In genomic region chr9:36479086-36479485, GRCh38 we compare ENCODE assay signal across 17 cellular contexts.
DNase-seq lines count a peak whose midpoint lies in the region; ATAC-seq and TF ChIP-seq lines count a peak whose summit lies in the region.
"Had no signal": no experiment of that assay in that cellular context is flagged by ENCODE, and none has a peak within 500 bp of the region (broad histone marks: within the 10 kb centered on the region; RNA-seq: fewer than 3 reads in every experiment).

No MANE protein-coding gene starts in this region.

- H3K79me2 ChIP-seq in GM23338 (replicated peaks; ENCODE audit: insufficient read depth) = peaks cover 100% of the 10 kb centered on the region

- H3K4me1 Mint-ChIP-seq in CD14-positive monocyte (peaks cover 23% of the 10 kb centered on the region), GM23338 (peaks cover 28% of the 10 kb centered on the region)
- peaks cover 14% of the 10 kb centered on the region for H3K4me1 Mint-ChIP-seq in activated T-helper 17 cell treated with anti-CD3 and anti-CD28 coated beads, Interleukin-2, amount 50 U/mL, for 72 hours
- peaks cover 19 to 46% (median 36%) of the 10 kb centered on the region in 7 donors for H3K4me1 Mint-ChIP-seq in naive thymus-derived CD4-positive, alpha-beta T cell

- TF ChIP-seq CTCF in CD14-positive monocyte (IDR thresholded peaks at IDR 0.05) (no peak), GM23338 (conservative IDR thresholded peaks at IDR 0.05; ENCODE audit: low read depth in 2 of 2) (no peak)

- H3K4me3 Mint-ChIP-seq in CD14-positive monocyte (no peak overlapping the region), GM23338 (no peak overlapping the region)
- H3K4me3 Mint-ChIP-seq in activated T-helper 17 cell treated with anti-CD3 and anti-CD28 coated beads, Interleukin-2, amount 50 U/mL, for 72 hours = no peak overlapping the region
- H3K4me3 Mint-ChIP-seq in naive thymus-derived CD4-positive, alpha-beta T cell = no peak overlapping the region
- H3K4me3 Mint-ChIP-seq: activated naive CD4-positive, alpha-beta T cell treated with anti-CD3 and anti-CD28 coated beads for 36 hours; CD4-positive, alpha-beta T cell had no signal

- H3K4me3 ChIP-seq in GM23338 (no peak overlapping the region), MG63 (no peak overlapping the region)
- H3K4me3 ChIP-seq in naive thymus-derived CD4-positive, alpha-beta T cell (ENCODE audit: low read length) = no peak overlapping the region
- H3K4me3 ChIP-seq: cardiac muscle cell, right lobe of liver, vagina had no signal

- H4K20me1 ChIP-seq in GM23338 (replicated peaks; ENCODE audit: insufficient read depth) = peaks cover 67% of the 10 kb centered on the region

- H3K4me1 ChIP-seq in GM23338 (ENCODE audit: insufficient read depth) = peaks cover 48% of the 10 kb centered on the region
- H3K4me1 ChIP-seq in naive thymus-derived CD4-positive, alpha-beta T cell (ENCODE audit: control insufficient read depth in 2 of 2, insufficient read depth in 2 of 2, low read length in 2 of 2) = peaks cover 0 to 7% of the 10 kb centered on the region in 2 donors
- H3K4me1 ChIP-seq: right lobe of liver had no signal

- ATAC-seq in GM23338 = no peak
- no peak for ATAC-seq in activated T-helper 17 cell treated with anti-CD3 and anti-CD28 coated beads, Interleukin-2, amount 50 U/mL, for 72 hours (replicated peaks)
- ATAC-seq in naive thymus-derived CD4-positive, alpha-beta T cell = no peak
- ATAC-seq in GM21390 (IDR thresholded peaks at IDR 0.05; ENCODE audit: unreplicated experiment) = no peak
- no peak for ATAC-seq in HG03045 (IDR thresholded peaks at IDR 0.05; ENCODE audit: unreplicated experiment)
- ATAC-seq: right lobe of liver had no signal

- H3K9me3 Mint-ChIP-seq in CD14-positive monocyte (no peaks in the 10 kb centered on the region), GM23338 (no peaks in the 10 kb centered on the region)
- H3K9me3 Mint-ChIP-seq in activated T-helper 17 cell treated with anti-CD3 and anti-CD28 coated beads, Interleukin-2, amount 50 U/mL, for 72 hours = no peaks in the 10 kb centered on the region
- no peaks in the 10 kb centered on the region for H3K9me3 Mint-ChIP-seq in naive thymus-derived CD4-positive, alpha-beta T cell
- H3K9me3 Mint-ChIP-seq: activated naive CD4-positive, alpha-beta T cell treated with anti-CD3 and anti-CD28 coated beads for 36 hours; CD4-positive, alpha-beta T cell had no signal

- 0 out of 2 replicates have a peak overlapping the region, but pooled peaks have one; percentile 78 for H3K27ac ChIP-seq in GM23338 (ENCODE audit: low read depth)
- no peak overlapping the region for H3K27ac ChIP-seq in naive thymus-derived CD4-positive, alpha-beta T cell (ENCODE audit: low read depth, low read length)
- H3K27ac ChIP-seq: cardiac muscle cell, right lobe of liver, vagina had no signal

- H3K9me3 ChIP-seq in naive thymus-derived CD4-positive, alpha-beta T cell (ENCODE audit: control insufficient read depth in 2 of 3, low read length in 3 of 3) = no peaks in the 10 kb centered on the region
- H3K9me3 ChIP-seq in MG63 = no peaks in the 10 kb centered on the region
- H3K9me3 ChIP-seq: right lobe of liver, SK-N-SH, vagina had no signal

- no peak overlapping the region for H2AFZ ChIP-seq in GM23338

- H3K9me2 ChIP-seq in GM23338 (ENCODE audit: insufficient read depth) = no peaks in the 10 kb centered on the region
- H3K9me2 ChIP-seq: SK-N-SH had no signal

- peaks cover 0 to 13% of the 10 kb centered on the region in 2 donors for H3K36me3 Mint-ChIP-seq in CD14-positive monocyte
- H3K36me3 Mint-ChIP-seq in GM23338 (ENCODE audit: low read depth) = peaks cover 8% of the 10 kb centered on the region; the same call in 2 of the 3 replicates
- H3K36me3 Mint-ChIP-seq in activated T-helper 17 cell treated with anti-CD3 and anti-CD28 coated beads, Interleukin-2, amount 50 U/mL, for 72 hours (ENCODE audit: low read depth) = peaks cover 5% of the 10 kb centered on the region
- peaks cover 0 to 10% (median 4%) of the 10 kb centered on the region in 5 donors for H3K36me3 Mint-ChIP-seq in naive thymus-derived CD4-positive, alpha-beta T cell

- H3K27ac Mint-ChIP-seq in CD14-positive monocyte (peak overlapping the region in 4 of 7 donors; percentile 20 to 80 (median 67)), GM23338 (peak overlapping the region; percentile 47; the same call in 1 of the 2 replicates)
- H3K27ac Mint-ChIP-seq in activated T-helper 17 cell treated with anti-CD3 and anti-CD28 coated beads, Interleukin-2, amount 50 U/mL, for 72 hours = peak overlapping the region; percentile 24
- peak overlapping the region in 7 of 9 donors; percentile 8 to 89 (median 44) for H3K27ac Mint-ChIP-seq in naive thymus-derived CD4-positive, alpha-beta T cell
- H3K27ac Mint-ChIP-seq: activated naive CD4-positive, alpha-beta T cell treated with anti-CD3 and anti-CD28 coated beads for 36 hours; CD4-positive, alpha-beta T cell had no signal

- H3K36me3 ChIP-seq in GM23338 (ENCODE audit: insufficient read depth) (no peaks in the 10 kb centered on the region), MG63 (peaks cover 5% of the 10 kb centered on the region)
- no peaks in the 10 kb centered on the region for H3K36me3 ChIP-seq in naive thymus-derived CD4-positive, alpha-beta T cell (ENCODE audit: control insufficient read depth in 2 of 3, insufficient read depth in 3 of 3, low read length in 3 of 3)
- H3K36me3 ChIP-seq: cardiac muscle cell, right lobe of liver, vagina had no signal

- POLR2A ChIA-PET in naive thymus-derived CD4-positive, alpha-beta T cell (lab: Charles Lee) = no interaction called here

- H3F3A ChIP-seq in GM23338 (replicated peaks; ENCODE audit: low read depth) = no peaks in the 10 kb centered on the region

- no peak for DNase-seq in CD14-positive monocyte (ENCODE audit: low spot score)
- DNase-seq in GM23338 (ENCODE audit: low spot score) = no peak
- DNase-seq in naive thymus-derived CD4-positive, alpha-beta T cell = no peak
- no peak for DNase-seq in NCI-H774 (lab: John Stamatoyannopoulos, UW)
- no peak for DNase-seq in MG63
- DNase-seq: activated naive CD4-positive, alpha-beta T cell treated with anti-CD3 and anti-CD28 coated beads for 36 hours; CD4-positive, alpha-beta T cell; GF-D8; NCI-H2081; right lobe of liver; SK-N-SH; stimulated activated CD4-positive, alpha-beta T cell treated with anti-CD3 and anti-CD28 coated beads, Interleukin-4, amount 100 ng/mL, for 24 hours had no signal

- peaks cover 0 to 2% (median 1%) of the 10 kb centered on the region in 3 donors for H3K27me3 Mint-ChIP-seq in CD14-positive monocyte (ENCODE audit: low read depth in 3 of 3)
- no peaks in the 10 kb centered on the region for H3K27me3 Mint-ChIP-seq in GM23338 (ENCODE audit: insufficient read depth, low read depth, poor library complexity)
- no peaks in the 10 kb centered on the region for H3K27me3 Mint-ChIP-seq in activated T-helper 17 cell treated with anti-CD3 and anti-CD28 coated beads, Interleukin-2, amount 50 U/mL, for 72 hours
- H3K27me3 Mint-ChIP-seq in naive thymus-derived CD4-positive, alpha-beta T cell = no peaks in the 10 kb centered on the region
- H3K27me3 Mint-ChIP-seq: CD4-positive, alpha-beta T cell had no signal

- intact Hi-C loops in CD14-positive monocyte (cut with micrococcal nuclease) = no loop called here
- intact Hi-C loops in naive thymus-derived CD4-positive, alpha-beta T cell (cut with micrococcal nuclease) = no loop called here

- H3K27me3 ChIP-seq in GM23338 (ENCODE audit: insufficient read depth) (no peaks in the 10 kb centered on the region), MG63 (no peaks in the 10 kb centered on the region)
- H3K27me3 ChIP-seq in naive thymus-derived CD4-positive, alpha-beta T cell (ENCODE audit: control insufficient read depth in 2 of 2, insufficient read depth in 2 of 2, low read length in 2 of 2) = no peaks in the 10 kb centered on the region
- H3K27me3 ChIP-seq: cardiac muscle cell, right lobe of liver, vagina had no signal

- H3K4me2 ChIP-seq in GM23338 = 0 out of 2 replicates have a peak overlapping the region, but pooled peaks have one; percentile 3
- H3K4me2 ChIP-seq: SK-N-SH had no signal

- CTCF ChIA-PET in naive thymus-derived CD4-positive, alpha-beta T cell (lab: Charles Lee) = no interaction called here

TF ChIP-seq in GM23338, 12 proteins besides CTCF, POLR2A, EP300 and RAD21 (continues in another document):
- TF ChIP-seq ETS1 (IDR thresholded peaks at IDR 0.05) = no peak
- TF ChIP-seq EZH2phosphoT487 (IDR thresholded peaks at IDR 0.05; ENCODE audit: unreplicated experiment) = no peak
- TF ChIP-seq JUNB (IDR thresholded peaks at IDR 0.05; ENCODE audit: unreplicated experiment) = no peak
- TF ChIP-seq EZH2 (IDR thresholded peaks at IDR 0.05; ENCODE audit: low read depth, unreplicated experiment) = no peak
- TF ChIP-seq CREB1 (CRISPR knock-in tag; IDR thresholded peaks at IDR 0.05; ENCODE audit: low read depth) = no peak
- no peak for TF ChIP-seq POLR2AphosphoS5 (IDR thresholded peaks at IDR 0.05; ENCODE audit: low read depth)
- no peak for TF ChIP-seq STAT1 (IDR thresholded peaks at IDR 0.05; ENCODE audit: unreplicated experiment)
